In the genomic region with DNA sequence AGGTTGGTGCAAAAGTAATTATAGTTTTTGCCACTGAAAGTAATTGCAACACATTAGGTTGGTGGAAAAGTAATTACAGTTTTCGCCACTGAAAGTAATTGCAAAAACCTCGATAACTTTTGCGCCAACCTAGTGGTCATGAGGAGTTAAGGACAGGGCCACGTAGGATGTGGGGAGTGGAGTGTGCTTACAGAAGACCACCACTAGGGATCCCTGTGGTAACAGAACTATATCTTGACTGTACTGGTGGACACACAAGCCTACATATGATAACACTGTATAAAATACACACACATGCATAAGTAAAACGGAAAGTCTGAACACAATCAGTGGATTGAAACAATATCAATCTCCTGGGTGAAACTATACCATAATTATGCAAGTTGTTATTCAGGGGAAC, we compare ENCODE assay signal across 9 cellular contexts.
DNase-seq lines count a peak whose midpoint lies in the region; ATAC-seq and TF ChIP-seq lines count a peak whose summit lies in the region.
"Had no signal": no experiment of that assay in that cellular context is flagged by ENCODE, and none has a peak within 500 bp of the region (broad histone marks: within the 10 kb centered on the region; RNA-seq: fewer than 3 reads in every experiment).

No MANE protein-coding gene starts in this region.

- no peaks in the 10 kb centered on the region for H3K9me3 ChIP-seq in hepatocyte (ENCODE audit: low read depth)

- H3K36me3 ChIP-seq in hepatocyte (replicated peaks; ENCODE audit: insufficient read depth, low read depth): no peaks in the 10 kb centered on the region

- no peaks in the 10 kb centered on the region for H4K20me1 ChIP-seq in hepatocyte (ENCODE audit: insufficient read depth, poor library complexity, severe bottlenecking)

- H3K27me3 ChIP-seq in hepatocyte: no peaks in the 10 kb centered on the region

- TF ChIP-seq CTCF in GM12864 (IDR thresholded peaks at IDR 0.05; ENCODE audit: low read depth, low read length, missing control alignments) (peak; percentile 37), hepatocyte (IDR thresholded peaks at IDR 0.05; ENCODE audit: poor library complexity) (no peak)

- no peaks in the 10 kb centered on the region for H3K4me1 ChIP-seq in hepatocyte (ENCODE audit: insufficient read depth)

- no peak overlapping the region for H3K27ac ChIP-seq in hepatocyte

- ATAC-seq in HG02759 (IDR thresholded peaks at IDR 0.05; ENCODE audit: unreplicated experiment): peak; percentile 71
- ATAC-seq: sciatic nerve had no signal

- DNase-seq in GM12864 (ENCODE audit: low read depth) (no peak), OCI-M1 (lab: John Stamatoyannopoulos, UW) (peak; percentile 37), iPS-NIHi11 (ENCODE audit: low spot score) (peak; percentile 48), glomerular visceral epithelial cell (ENCODE audit: extremely low spot score) (no peak), hepatocyte (ENCODE audit: low spot score) (no peak), NCI-H774 (lab: John Stamatoyannopoulos, UW) (no peak)
- no peak for DNase-seq in stimulated activated naive CD4-positive, alpha-beta T cell treated with Interleukin-2 at 50 U/mL for 16 hours (lab: John Stamatoyannopoulos, UW)

- 84% methylated on average over 5 of the region's 5 CpGs for WGBS in hepatocyte (ENCODE audit: low lambda C conversion rate, missing lambda C conversion rate)

- no peak overlapping the region for H3K4me2 ChIP-seq in hepatocyte

- no peaks in the 10 kb centered on the region for H3K9me2 ChIP-seq in hepatocyte (replicated peaks; ENCODE audit: insufficient read depth)

- H3K79me2 ChIP-seq in hepatocyte: no peaks in the 10 kb centered on the region

- H3K4me3 ChIP-seq in GM12864 (ENCODE audit: low read depth, low read length) (no peak overlapping the region), hepatocyte (no peak overlapping the region)

- no peak overlapping the region for H2AFZ ChIP-seq in hepatocyte

Comparison
In these comparisons a context has a peak if more than half of its experiments do, and no peak if none do; other contexts are left out.
1. DNase-seq: peak in OCI-M1 (single experiment) and iPS-NIHi11 (single experiment); none in GM12864 (single experiment), stimulated activated naive CD4-positive, alpha-beta T cell treated with Interleukin-2 at 50 U/mL for 16 hours (single experiment), glomerular visceral epithelial cell (single experiment), hepatocyte (single experiment) and NCI-H774 (single experiment).